16 cellular contexts compared by ENCODE assay signal in the genomic region with DNA sequence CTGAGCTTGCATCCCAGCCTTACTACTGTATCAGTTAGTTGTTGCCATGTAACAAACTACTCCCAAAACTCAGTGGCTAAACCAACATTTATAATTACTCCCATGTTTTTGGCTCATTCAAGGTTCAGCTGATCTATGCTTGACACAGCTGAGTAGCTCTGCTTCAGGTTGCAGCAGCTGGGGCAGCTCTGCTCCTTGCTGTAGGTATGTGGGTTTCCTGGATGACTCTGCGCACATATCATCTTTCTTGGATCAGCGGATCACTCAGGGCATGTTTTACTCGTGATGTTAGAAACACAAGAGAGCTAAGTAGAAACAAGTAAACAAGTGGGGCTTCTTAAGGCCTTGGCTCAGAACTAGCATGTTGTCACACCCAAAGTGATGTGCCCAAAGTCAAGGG. TPM values are rescaled to one million over a fixed set of nuclear protein-coding genes. Genes with fewer than 3 reads are reported as not detected.
DNase-seq lines count a peak whose midpoint lies in the region; ATAC-seq and TF ChIP-seq lines count a peak whose summit lies in the region.
"Had no signal": no experiment of that assay in that cellular context is flagged by ENCODE, and none has a peak within 500 bp of the region (broad histone marks: within the 10 kb centered on the region; RNA-seq: fewer than 3 reads in every experiment).

No MANE protein-coding gene starts in this region.

- no peak overlapping the region for H3K23ac ChIP-seq in neuronal stem cell (ENCODE audit: low read depth, low read length, poor library complexity)

- WGBS in GM23248 (ENCODE audit: low coverage in 1 of 2, low lambda C conversion rate in 2 of 2, missing lambda C conversion rate in 2 of 2), 2 experiments = 66 to 75% methylated on average over 3 of the region's 3 CpGs
- no CpG with 5 or more reads among the region's 3 CpGs for WGBS in neuronal stem cell (ENCODE audit: extremely low coverage in 2 of 2, insufficient read length in 2 of 2, insufficient replicate concordance in 1 of 2), 2 donors

- DNase-seq in GM23248 (peak; percentile 12), RWPE2 (ENCODE audit: low spot score) (no peak), fibroblast of lung (ENCODE audit: low read depth in 2 of 2) (peak; percentile 49 to 77), neuronal stem cell (ENCODE audit: low spot score) (no peak)
- DNase-seq: activated CD4-positive, alpha-beta T cell treated with anti-CD3 and anti-CD28 coated beads, Interleukin-2, amount 10 ng/mL, durations not matched to agents 24 days and 14 days; DND-41; kidney; mesendoderm; natural killer cell had no signal

- H2BK12ac ChIP-seq in neuronal stem cell (ENCODE audit: low read length) = no peak overlapping the region

- no peaks in the 10 kb centered on the region for H3K9me2 ChIP-seq in GM23248 (ENCODE audit: insufficient read depth)

- H3K4me3 ChIP-seq in GM23248 (no peak overlapping the region), RWPE2 (ENCODE audit: severe bottlenecking) (no peak overlapping the region), fibroblast of lung (replicated peaks in 1 of 4; ENCODE audit: control extremely low read depth in 1 of 4, insufficient read depth in 1 of 4, low read depth in 3 of 4, low read length in 4 of 4) (no peak overlapping the region), neuronal stem cell (ENCODE audit: low read length in 2 of 2) (no peak overlapping the region)
- H3K4me3 ChIP-seq: esophagus muscularis mucosa, suprapubic skin had no signal

- no peak overlapping the region for H3K4ac ChIP-seq in neuronal stem cell (ENCODE audit: low read length)

- H3K27me3 ChIP-seq in GM23248 (replicated peaks; ENCODE audit: insufficient read depth) = no peaks in the 10 kb centered on the region
- H3K27me3 ChIP-seq in RWPE2 (ENCODE audit: insufficient read depth, poor library complexity, severe bottlenecking) = no peaks in the 10 kb centered on the region
- no peaks in the 10 kb centered on the region for H3K27me3 ChIP-seq in fibroblast of lung (ENCODE audit: control insufficient read depth, insufficient read depth, low read length)
- H3K27me3 ChIP-seq in neuronal stem cell (ENCODE audit: control insufficient read depth in 3 of 3, insufficient read depth in 3 of 3, low read depth in 1 of 3, low read length in 3 of 3) = no peaks in the 10 kb centered on the region
- H3K27me3 ChIP-seq: esophagus muscularis mucosa, suprapubic skin had no signal

- TF ChIP-seq CTCF in RWPE2 (IDR thresholded peaks at IDR 0.05; ENCODE audit: poor library complexity, severe bottlenecking) (no peak), fibroblast of lung (conservative IDR thresholded peaks at IDR 0.05 in 1 of 2, IDR thresholded peaks at IDR 0.05 in 1 of 2; ENCODE audit: low read depth in 1 of 2, low read length in 2 of 2) (no peak)

- H3K79me2 ChIP-seq in GM23248 (ENCODE audit: insufficient read depth) = no peaks in the 10 kb centered on the region; the same call in 1 of the 2 replicates
- H3K79me2 ChIP-seq in fibroblast of lung (ENCODE audit: control insufficient read depth, insufficient read depth, low read length) = no peaks in the 10 kb centered on the region

- H3K4me2 ChIP-seq in GM23248 (ENCODE audit: unreplicated experiment) (no peak overlapping the region), fibroblast of lung (ENCODE audit: extremely low read depth, insufficient read depth, low read length) (no peak overlapping the region), neuronal stem cell (ENCODE audit: insufficient read depth, low read length, poor library complexity, severe bottlenecking) (peak overlapping the region; percentile 11)

- H3F3A ChIP-seq in GM23248 (ENCODE audit: insufficient read depth) = peaks cover 30% of the 10 kb centered on the region

- H3K9me3 ChIP-seq in GM23248 (ENCODE audit: low read depth) (no peaks in the 10 kb centered on the region), RWPE2 (ENCODE audit: severe bottlenecking) (no peaks in the 10 kb centered on the region), fibroblast of lung (ENCODE audit: control insufficient read depth, insufficient read depth, low read depth, low read length) (no peaks in the 10 kb centered on the region), neuronal stem cell (replicated peaks in 1 of 2; ENCODE audit: control insufficient read depth in 2 of 2, insufficient read depth in 1 of 2, low read depth in 1 of 2, low read length in 2 of 2) (no peaks in the 10 kb centered on the region)
- H3K9me3 ChIP-seq: esophagus muscularis mucosa, suprapubic skin had no signal

- H2BK5ac ChIP-seq in neuronal stem cell (ENCODE audit: low read length) = no peak overlapping the region

- no peak overlapping the region for H3K18ac ChIP-seq in neuronal stem cell (ENCODE audit: low read length)

- H3K9ac ChIP-seq in GM23248 = no peak overlapping the region
- no peak overlapping the region for H3K9ac ChIP-seq in fibroblast of lung (ENCODE audit: insufficient read depth, low read length)
- H3K9ac ChIP-seq in neuronal stem cell (ENCODE audit: low read depth, low read length, poor library complexity) = no peak overlapping the region

- H2BK120ac ChIP-seq in neuronal stem cell (ENCODE audit: low read depth, low read length) = no peak overlapping the region

- H4K20me1 ChIP-seq in GM23248 (ENCODE audit: insufficient read depth) = no peaks in the 10 kb centered on the region
- no peaks in the 10 kb centered on the region for H4K20me1 ChIP-seq in fibroblast of lung (ENCODE audit: control insufficient read depth, extremely low read depth, insufficient read depth, low read length)

- H3K4me1 ChIP-seq in GM23248 (ENCODE audit: insufficient read depth) = peaks cover 21% of the 10 kb centered on the region
- H3K4me1 ChIP-seq in RWPE2 (ENCODE audit: insufficient read depth, poor library complexity, severe bottlenecking) = peaks cover 22% of the 10 kb centered on the region
- H3K4me1 ChIP-seq in fibroblast of lung (ENCODE audit: control insufficient read depth, extremely low read depth, insufficient read depth, low read length) = peaks cover 13% of the 10 kb centered on the region
- peaks cover 0 to 3% of the 10 kb centered on the region in 2 donors for H3K4me1 ChIP-seq in neuronal stem cell (ENCODE audit: control insufficient read depth in 2 of 2, insufficient read depth in 1 of 2, low read depth in 1 of 2, low read length in 2 of 2)

- H4K8ac ChIP-seq in neuronal stem cell (ENCODE audit: low read depth, low read length) = no peak overlapping the region

- H3K36me3 ChIP-seq in GM23248 (ENCODE audit: low read depth) (no peaks in the 10 kb centered on the region), RWPE2 (ENCODE audit: low read depth) (no peaks in the 10 kb centered on the region), fibroblast of lung (ENCODE audit: control insufficient read depth, insufficient read depth, low read length) (no peaks in the 10 kb centered on the region), neuronal stem cell (replicated peaks in 1 of 2; ENCODE audit: control insufficient read depth in 2 of 2, insufficient read depth in 2 of 2, low read length in 2 of 2) (no peaks in the 10 kb centered on the region)
- H3K36me3 ChIP-seq: esophagus muscularis mucosa, suprapubic skin had no signal

- H2AK5ac ChIP-seq in neuronal stem cell (ENCODE audit: low read depth, low read length) = no peak overlapping the region

- no peak overlapping the region for H4K91ac ChIP-seq in neuronal stem cell (ENCODE audit: low read depth, low read length, poor library complexity)

- no peak overlapping the region for H2BK15ac ChIP-seq in neuronal stem cell (ENCODE audit: low read length)

- peaks cover 3% of the 10 kb centered on the region for H3K79me1 ChIP-seq in neuronal stem cell (ENCODE audit: low read depth, low read length)

- H3K27ac ChIP-seq in GM23248 = no peak overlapping the region
- peak overlapping the region; percentile 77 for H3K27ac ChIP-seq in RWPE2 (ENCODE audit: poor library complexity, severe bottlenecking)
- peak overlapping the region; percentile 30 for H3K27ac ChIP-seq in fibroblast of lung (ENCODE audit: insufficient read depth, low read length)
- H3K27ac ChIP-seq in neuronal stem cell (replicated peaks; ENCODE audit: low read length) = no peak overlapping the region
- H3K27ac ChIP-seq: HL-60 had no signal

- in situ Hi-C loops in GM23248 (cut with MboI) = no loop called here

- H3K14ac ChIP-seq in neuronal stem cell (ENCODE audit: low read length) = no peak overlapping the region

- H2AFZ ChIP-seq in GM23248 (no peak overlapping the region), fibroblast of lung (ENCODE audit: low read length) (no peak overlapping the region), neuronal stem cell (ENCODE audit: low read length) (no peak overlapping the region)

- no peak for ATAC-seq in RWPE2 (ENCODE audit: low read depth)
- ATAC-seq in GM21723 (IDR thresholded peaks at IDR 0.05; ENCODE audit: unreplicated experiment) = no peak
- ATAC-seq in activated CD4-positive, CD25-positive, alpha-beta regulatory T cell treated with anti-CD3 and anti-CD28 coated beads, Interleukin-2, amount 50 U/mL, for 24 hours = no peak
- no peak for ATAC-seq in GM19467 (IDR thresholded peaks at IDR 0.05; ENCODE audit: unreplicated experiment)
- ATAC-seq in HG03135 (IDR thresholded peaks at IDR 0.05; ENCODE audit: unreplicated experiment) = no peak
- ATAC-seq: natural killer cell had no signal

RNA-seq across cellular contexts. Expression of gene TEK, which starts 15.1 kb away (rescaled TPM):
- total RNA-seq in GM23248 (2014; rRNA removed; shearing (Covaris generic)) = 7.1 and 10.2 TPM in 2 replicates
- polyA plus RNA-seq in GM23248 (2016; fragmentation: Nextera tagmentation; extraction: Ambion mirVana) (4.3 and 5.0 TPM in 2 replicates), fibroblast of lung (0.54 and 0.77 TPM in 2 replicates)
- 0.51 and 1.8 TPM in 2 replicates for total RNA-seq in fibroblast of lung
- polyA plus RNA-seq in fibroblast of lung (2012) = 0.35 and 0.70 TPM in 2 replicates
- polyA minus RNA-seq in fibroblast of lung (ENCODE audit: low replicate concordance) = 1.2 TPM in 1 of 2 replicates, not detected in the other
- 15.0 TPM for polyA plus RNA-seq in neuronal stem cell (2013, experiment 1 of 2)
- 14.4 TPM for polyA plus RNA-seq in neuronal stem cell (2013, experiment 2 of 2)
- total RNA-seq: activated CD4-positive, alpha-beta T cell treated with anti-CD3 and anti-CD28 coated beads, Interleukin-2, amount 10 ng/mL, durations not matched to agents 24 days and 14 days; natural killer cell had no signal

Comparison
In these comparisons a context has a peak if more than half of its experiments do, and no peak if none do; other contexts are left out.
1. DNase-seq: peak in GM23248 (single experiment) and fibroblast of lung (2 of 2); none in RWPE2 (single experiment) and neuronal stem cell (single experiment).
2. H3K27ac ChIP-seq: peak in RWPE2 (single experiment) and fibroblast of lung (single experiment); none in GM23248 (single experiment) and neuronal stem cell (single experiment).